In the genomic region with DNA sequence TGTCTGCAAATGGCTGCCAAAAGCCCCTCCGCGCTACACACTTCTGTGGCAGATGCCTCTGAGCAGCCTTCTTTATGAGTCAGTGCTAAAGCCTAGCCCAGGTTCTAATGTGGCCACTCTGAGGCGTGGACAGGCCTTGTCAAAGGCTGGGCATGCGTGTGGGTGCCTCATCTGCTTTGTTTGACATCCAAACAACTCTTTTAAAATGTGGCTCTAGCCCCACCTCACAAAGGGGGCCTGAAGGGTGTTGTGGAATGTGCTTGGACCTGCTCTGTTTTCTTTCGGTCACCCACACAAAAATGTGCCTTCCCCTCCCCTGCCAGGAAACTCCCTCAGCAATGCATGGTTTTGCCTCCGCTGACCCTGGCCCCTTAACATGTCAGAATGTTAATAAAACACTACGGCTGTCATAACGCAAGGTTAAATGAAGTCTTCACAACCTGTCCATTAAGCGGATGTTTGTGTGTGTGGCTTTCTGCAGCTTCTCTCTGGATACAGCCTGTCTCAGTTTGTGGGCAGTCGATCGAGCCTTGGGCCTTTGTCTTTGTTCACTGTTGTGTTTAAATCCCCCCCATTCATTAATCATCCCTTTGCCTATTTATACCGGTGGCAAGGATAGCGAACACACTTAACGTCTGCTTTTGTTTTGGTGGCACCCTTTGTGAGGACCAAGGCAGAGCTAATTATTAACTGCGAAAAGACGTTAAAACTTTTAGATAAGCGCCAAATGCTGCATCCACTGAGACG, we compare ENCODE assay signal across 12 cellular contexts.
DNase-seq lines count a peak whose midpoint lies in the region; ATAC-seq and TF ChIP-seq lines count a peak whose summit lies in the region.
"Had no signal": no experiment of that assay in that cellular context is flagged by ENCODE, and none has a peak within 500 bp of the region (broad histone marks: within the 10 kb centered on the region; RNA-seq: fewer than 3 reads in every experiment).

No MANE protein-coding gene starts in this region.

- H3K36me3 Mint-ChIP-seq in GM23338 (ENCODE audit: low read depth): peaks cover 43% of the 10 kb centered on the region
- peaks cover 16% of the 10 kb centered on the region for H3K36me3 Mint-ChIP-seq in progenitor cell of endocrine pancreas (ENCODE audit: insufficient read depth)
- H3K36me3 Mint-ChIP-seq: CD4-positive, alpha-beta memory T cell had no signal

- H3K4me1 ChIP-seq in GM23338 (ENCODE audit: insufficient read depth) (peaks cover 25% of the 10 kb centered on the region), tibial nerve (peaks cover 0 to 11% (median 0%) of the 10 kb centered on the region in 4 donors)
- H3K4me1 ChIP-seq: right lobe of liver had no signal

- no peak for TF ChIP-seq POLR2A in tibial nerve (IDR thresholded peaks at IDR 0.05)

- H3K9me3 Mint-ChIP-seq in GM23338: peaks cover 60% of the 10 kb centered on the region
- peaks cover 20% of the 10 kb centered on the region for H3K9me3 Mint-ChIP-seq in progenitor cell of endocrine pancreas (ENCODE audit: low read depth)

- H3K4me3 Mint-ChIP-seq in GM23338: no peak overlapping the region; the same call in 2 of the 3 replicates
- H3K4me3 Mint-ChIP-seq in progenitor cell of endocrine pancreas (ENCODE audit: low read depth): peak overlapping the region; percentile 57
- H3K4me3 Mint-ChIP-seq: CD4-positive, alpha-beta memory T cell; immature natural killer cell had no signal

- no peak for TF ChIP-seq EP300 in tibial nerve (IDR thresholded peaks at IDR 0.05)

- H3K4me3 ChIP-seq in GM23338 (no peak overlapping the region), tibial nerve (no peak overlapping the region)
- H3K4me3 ChIP-seq: coronary artery, right lobe of liver had no signal

- no peaks in the 10 kb centered on the region for H3F3A ChIP-seq in GM23338 (replicated peaks; ENCODE audit: low read depth)

- peak overlapping the region; percentile 54 for H3K4me2 ChIP-seq in GM23338

- peaks cover 3% of the 10 kb centered on the region; the same call in 1 of the 2 replicates for H3K9me2 ChIP-seq in GM23338 (ENCODE audit: insufficient read depth)

- peak overlapping the region; percentile 95 for H2AFZ ChIP-seq in GM23338

- H3K27ac ChIP-seq in GM23338 (ENCODE audit: low read depth): peak overlapping the region; percentile 77
- no peak overlapping the region for H3K27ac ChIP-seq in tibial nerve
- H3K27ac ChIP-seq: coronary artery, right lobe of liver had no signal

- no peaks in the 10 kb centered on the region for H3K27me3 Mint-ChIP-seq in GM23338 (ENCODE audit: insufficient read depth, low read depth, poor library complexity)
- no peaks in the 10 kb centered on the region for H3K27me3 Mint-ChIP-seq in progenitor cell of endocrine pancreas
- H3K27me3 Mint-ChIP-seq: CD4-positive, alpha-beta memory T cell had no signal

- 62 to 65% methylated on average over 18 of the region's 18 CpGs for WGBS in tibial nerve, 2 donors

- no peaks in the 10 kb centered on the region for H4K20me1 ChIP-seq in GM23338 (replicated peaks; ENCODE audit: insufficient read depth)

- peaks cover 4% of the 10 kb centered on the region; the same call in 1 of the 2 replicates for H3K36me3 ChIP-seq in GM23338 (ENCODE audit: insufficient read depth)
- H3K36me3 ChIP-seq in tibial nerve: no peaks in the 10 kb centered on the region
- H3K36me3 ChIP-seq: right lobe of liver had no signal

- H3K27ac Mint-ChIP-seq in GM23338: 0 out of 2 replicates have a peak overlapping the region, but pooled peaks have one; percentile 50
- H3K27ac Mint-ChIP-seq in progenitor cell of endocrine pancreas: peak overlapping the region; percentile 100
- H3K27ac Mint-ChIP-seq: CD4-positive, alpha-beta memory T cell; immature natural killer cell had no signal

- TF ChIP-seq CTCF in GM23338 (conservative IDR thresholded peaks at IDR 0.05; ENCODE audit: low read depth in 2 of 2) (no peak), progenitor cell of endocrine pancreas (IDR thresholded peaks at IDR 0.05; ENCODE audit: unreplicated experiment) (no peak), tibial nerve (IDR thresholded peaks at IDR 0.05) (no peak)

- peaks cover 24% of the 10 kb centered on the region for H3K4me1 Mint-ChIP-seq in GM23338
- peaks cover 25% of the 10 kb centered on the region for H3K4me1 Mint-ChIP-seq in progenitor cell of endocrine pancreas (ENCODE audit: low read depth)
- H3K4me1 Mint-ChIP-seq: CD4-positive, alpha-beta memory T cell; immature natural killer cell had no signal

- no peaks in the 10 kb centered on the region for H3K79me2 ChIP-seq in GM23338 (replicated peaks; ENCODE audit: insufficient read depth)

- no peaks in the 10 kb centered on the region for H3K27me3 ChIP-seq in GM23338 (ENCODE audit: insufficient read depth)
- H3K27me3 ChIP-seq in tibial nerve: no peaks in the 10 kb centered on the region
- H3K27me3 ChIP-seq: right lobe of liver had no signal

- DNase-seq in GM23338 (ENCODE audit: low spot score): peak; percentile 48
- DNase-seq in amniotic epithelial cell (ENCODE audit: low read depth): peak; percentile 89
- peak; percentile 70 for DNase-seq in iPS-NIHi11 (ENCODE audit: low spot score)
- peak; percentile 50 for DNase-seq in progenitor cell of endocrine pancreas (ENCODE audit: low spot score, unreplicated experiment)
- no peak for DNase-seq in SK-N-DZ (ENCODE audit: low spot score)
- no peak for DNase-seq in NOMO-1 treated with DMSO at 0.1 percent for 48 hours (lab: John Stamatoyannopoulos, UW; ENCODE audit: unreplicated experiment)
- DNase-seq in tibial nerve (ENCODE audit: low spot score in 2 of 2): no peak
- DNase-seq: CD4-positive, alpha-beta memory T cell; immature natural killer cell; right lobe of liver had no signal

- ATAC-seq in GM23338: peak; percentile 77
- no peak for ATAC-seq in HG02623 (IDR thresholded peaks at IDR 0.05; ENCODE audit: unreplicated experiment)

- peaks cover 0 to 11% (median 0%) of the 10 kb centered on the region in 4 donors for H3K9me3 ChIP-seq in tibial nerve

TF ChIP-seq in GM23338, 12 proteins besides CTCF, POLR2A, EP300 and RAD21 (continues in another document):
- TF ChIP-seq POLR2AphosphoS5 (IDR thresholded peaks at IDR 0.05; ENCODE audit: low read depth): no peak
- no peak for TF ChIP-seq EZH2phosphoT487 (IDR thresholded peaks at IDR 0.05; ENCODE audit: unreplicated experiment)
- TF ChIP-seq ZNF114 (CRISPR knock-in tag; IDR thresholded peaks at IDR 0.05): no peak
- TF ChIP-seq JUNB (IDR thresholded peaks at IDR 0.05; ENCODE audit: unreplicated experiment): no peak
- TF ChIP-seq, protein P1, sequence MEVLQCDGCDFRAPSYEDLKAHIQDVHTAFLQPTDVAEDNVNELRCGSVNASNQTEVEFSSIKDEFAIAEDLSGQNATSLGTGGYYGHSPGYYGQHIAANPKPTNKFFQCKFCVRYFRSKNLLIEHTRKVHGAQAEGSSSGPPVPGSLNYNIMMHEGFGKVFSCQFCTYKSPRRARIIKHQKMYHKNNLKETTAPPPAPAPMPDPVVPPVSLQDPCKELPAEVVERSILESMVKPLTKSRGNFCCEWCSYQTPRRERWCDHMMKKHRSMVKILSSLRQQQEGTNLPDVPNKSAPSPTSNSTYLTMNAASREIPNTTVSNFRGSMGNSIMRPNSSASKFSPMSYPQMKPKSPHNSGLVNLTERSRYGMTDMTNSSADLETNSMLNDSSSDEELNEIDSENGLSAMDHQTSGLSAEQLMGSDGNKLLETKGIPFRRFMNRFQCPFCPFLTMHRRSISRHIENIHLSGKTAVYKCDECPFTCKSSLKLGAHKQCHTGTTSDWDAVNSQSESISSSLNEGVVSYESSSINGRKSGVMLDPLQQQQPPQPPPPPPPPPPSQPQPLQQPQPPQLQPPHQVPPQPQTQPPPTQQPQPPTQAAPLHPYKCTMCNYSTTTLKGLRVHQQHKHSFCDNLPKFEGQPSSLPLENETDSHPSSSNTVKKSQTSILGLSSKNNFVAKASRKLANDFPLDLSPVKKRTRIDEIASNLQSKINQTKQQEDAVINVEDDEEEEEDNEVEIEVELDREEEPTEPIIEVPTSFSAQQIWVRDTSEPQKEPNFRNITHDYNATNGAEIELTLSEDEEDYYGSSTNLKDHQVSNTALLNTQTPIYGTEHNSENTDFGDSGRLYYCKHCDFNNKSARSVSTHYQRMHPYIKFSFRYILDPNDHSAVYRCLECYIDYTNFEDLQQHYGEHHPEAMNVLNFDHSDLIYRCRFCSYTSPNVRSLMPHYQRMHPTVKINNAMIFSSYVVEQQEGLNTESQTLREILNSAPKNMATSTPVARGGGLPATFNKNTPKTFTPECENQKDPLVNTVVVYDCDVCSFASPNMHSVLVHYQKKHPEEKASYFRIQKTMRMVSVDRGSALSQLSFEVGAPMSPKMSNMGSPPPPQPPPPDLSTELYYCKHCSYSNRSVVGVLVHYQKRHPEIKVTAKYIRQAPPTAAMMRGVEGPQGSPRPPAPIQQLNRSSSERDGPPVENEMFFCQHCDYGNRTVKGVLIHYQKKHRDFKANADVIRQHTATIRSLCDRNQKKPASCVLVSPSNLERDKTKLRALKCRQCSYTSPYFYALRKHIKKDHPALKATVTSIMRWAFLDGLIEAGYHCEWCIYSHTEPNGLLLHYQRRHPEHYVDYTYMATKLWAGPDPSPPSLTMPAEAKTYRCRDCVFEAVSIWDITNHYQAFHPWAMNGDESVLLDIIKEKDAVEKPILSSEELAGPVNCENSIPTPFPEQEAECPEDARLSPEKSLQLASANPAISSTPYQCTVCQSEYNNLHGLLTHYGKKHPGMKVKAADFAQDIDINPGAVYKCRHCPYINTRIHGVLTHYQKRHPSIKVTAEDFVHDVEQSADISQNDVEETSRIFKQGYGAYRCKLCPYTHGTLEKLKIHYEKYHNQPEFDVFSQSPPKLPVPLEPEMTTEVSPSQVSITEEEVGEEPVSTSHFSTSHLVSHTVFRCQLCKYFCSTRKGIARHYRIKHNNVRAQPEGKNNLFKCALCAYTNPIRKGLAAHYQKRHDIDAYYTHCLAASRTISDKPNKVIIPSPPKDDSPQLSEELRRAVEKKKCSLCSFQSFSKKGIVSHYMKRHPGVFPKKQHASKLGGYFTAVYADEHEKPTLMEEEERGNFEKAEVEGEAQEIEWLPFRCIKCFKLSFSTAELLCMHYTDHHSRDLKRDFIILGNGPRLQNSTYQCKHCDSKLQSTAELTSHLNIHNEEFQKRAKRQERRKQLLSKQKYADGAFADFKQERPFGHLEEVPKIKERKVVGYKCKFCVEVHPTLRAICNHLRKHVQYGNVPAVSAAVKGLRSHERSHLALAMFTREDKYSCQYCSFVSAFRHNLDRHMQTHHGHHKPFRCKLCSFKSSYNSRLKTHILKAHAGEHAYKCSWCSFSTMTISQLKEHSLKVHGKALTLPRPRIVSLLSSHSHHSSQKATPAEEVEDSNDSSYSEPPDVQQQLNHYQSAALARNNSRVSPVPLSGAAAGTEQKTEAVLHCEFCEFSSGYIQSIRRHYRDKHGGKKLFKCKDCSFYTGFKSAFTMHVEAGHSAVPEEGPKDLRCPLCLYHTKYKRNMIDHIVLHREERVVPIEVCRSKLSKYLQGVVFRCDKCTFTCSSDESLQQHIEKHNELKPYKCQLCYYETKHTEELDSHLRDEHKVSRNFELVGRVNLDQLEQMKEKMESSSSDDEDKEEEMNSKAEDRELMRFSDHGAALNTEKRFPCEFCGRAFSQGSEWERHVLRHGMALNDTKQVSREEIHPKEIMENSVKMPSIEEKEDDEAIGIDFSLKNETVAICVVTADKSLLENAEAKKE (CRISPR knock-in tag; IDR thresholded peaks at IDR 0.05): no peak
- TF ChIP-seq ZNF331 (CRISPR knock-in tag; IDR thresholded peaks at IDR 0.05; ENCODE audit: low read depth): no peak

Comparison
In these comparisons a context has a peak if more than half of its experiments do, and no peak if none do; other contexts are left out.
1. DNase-seq: peak in GM23338 (single experiment), amniotic epithelial cell (single experiment), iPS-NIHi11 (single experiment) and progenitor cell of endocrine pancreas (single experiment); none in SK-N-DZ (single experiment), NOMO-1 treated with DMSO at 0.1 percent for 48 hours (single experiment) and tibial nerve (0 of 2).